1 cellular context compared by ENCODE assay signal in the genomic region with DNA sequence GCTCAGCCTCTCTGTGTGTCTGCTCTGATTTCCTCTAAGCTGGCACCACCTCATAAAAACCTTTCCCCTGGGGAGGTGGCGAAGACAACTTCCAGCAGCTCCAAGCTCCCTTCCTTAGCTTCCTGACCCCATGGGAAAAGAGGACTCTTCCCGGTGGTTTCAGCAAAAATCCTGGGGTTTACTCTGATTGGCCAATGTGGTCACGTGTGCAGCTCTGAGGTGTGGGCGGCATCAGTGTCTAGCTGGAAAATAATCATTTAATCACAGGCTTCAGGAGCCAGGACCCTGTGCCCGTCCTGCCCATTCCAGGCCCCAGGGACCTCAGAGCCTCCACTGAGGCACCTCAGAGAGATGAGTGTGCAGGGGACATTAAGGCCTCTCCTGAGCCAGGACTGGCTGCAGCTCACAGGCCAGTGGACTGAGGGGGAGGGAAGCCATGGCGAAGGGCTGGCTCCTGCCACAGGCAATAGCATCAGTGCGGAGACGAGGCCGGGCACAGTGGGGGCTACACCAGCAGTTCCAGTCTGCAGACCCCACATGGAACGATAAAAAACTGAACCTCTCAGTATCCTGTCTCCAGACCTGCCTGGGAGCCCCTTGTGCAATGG.
TF ChIP-seq lines count a peak whose summit lies in the region.

No MANE protein-coding gene starts in this region.

TF ChIP-seq in K562, 482 proteins besides CTCF, POLR2A, EP300 and RAD21 (continued from another document):
- TF ChIP-seq, protein P1, sequence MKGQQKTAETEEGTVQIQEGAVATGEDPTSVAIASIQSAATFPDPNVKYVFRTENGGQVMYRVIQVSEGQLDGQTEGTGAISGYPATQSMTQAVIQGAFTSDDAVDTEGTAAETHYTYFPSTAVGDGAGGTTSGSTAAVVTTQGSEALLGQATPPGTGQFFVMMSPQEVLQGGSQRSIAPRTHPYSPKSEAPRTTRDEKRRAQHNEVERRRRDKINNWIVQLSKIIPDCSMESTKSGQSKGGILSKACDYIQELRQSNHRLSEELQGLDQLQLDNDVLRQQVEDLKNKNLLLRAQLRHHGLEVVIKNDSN (CRISPR knock-in tag; IDR thresholded peaks at IDR 0.05), result peak; percentile 69
- TF ChIP-seq, protein P2, sequence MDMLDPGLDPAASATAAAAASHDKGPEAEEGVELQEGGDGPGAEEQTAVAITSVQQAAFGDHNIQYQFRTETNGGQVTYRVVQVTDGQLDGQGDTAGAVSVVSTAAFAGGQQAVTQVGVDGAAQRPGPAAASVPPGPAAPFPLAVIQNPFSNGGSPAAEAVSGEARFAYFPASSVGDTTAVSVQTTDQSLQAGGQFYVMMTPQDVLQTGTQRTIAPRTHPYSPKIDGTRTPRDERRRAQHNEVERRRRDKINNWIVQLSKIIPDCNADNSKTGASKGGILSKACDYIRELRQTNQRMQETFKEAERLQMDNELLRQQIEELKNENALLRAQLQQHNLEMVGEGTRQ (CRISPR knock-in tag; IDR thresholded peaks at IDR 0.05), result peak; percentile 81
- no peak for TF ChIP-seq ZNF232 (CRISPR knock-in tag; IDR thresholded peaks at IDR 0.05)
- no peak for TF ChIP-seq SREBF2 (CRISPR knock-in tag; IDR thresholded peaks at IDR 0.05)
- no peak for TF ChIP-seq NELFE (IDR thresholded peaks at IDR 0.05; ENCODE audit: insufficient read depth, insufficient read length)
- peak; percentile 66 for TF ChIP-seq NFYB (IDR thresholded peaks at IDR 0.05; ENCODE audit: extremely low read depth, insufficient read length)
- peak; percentile 63; the same call in 1 of the 2 replicates for TF ChIP-seq RAD51 (IDR thresholded peaks at IDR 0.05; ENCODE audit: borderline replicate concordance, low read depth)
